Comparison of ENCODE assay signal across 22 cellular contexts in genomic region chr10:130986828-130987227, GRCh38.
"Had no signal": no experiment of that assay in that cellular context is flagged by ENCODE, and none has a peak within 500 bp of the region (broad histone marks: within the 10 kb centered on the region; RNA-seq: fewer than 3 reads in every experiment).

No MANE protein-coding gene starts in this region.

- H3K36me3 Mint-ChIP-seq: activated naive CD8-positive, alpha-beta T cell; brain had no signal

- H3K4me1 Mint-ChIP-seq: activated T-helper 17 cell treated with anti-CD3 and anti-CD28 coated beads, Interleukin-2, amount 50 U/mL, for 72 hours; central memory CD8-positive, alpha-beta T cell had no signal

- H3K4me3 ChIP-seq: PC-9 had no signal

- H3K27ac Mint-ChIP-seq: activated naive CD4-positive, alpha-beta T cell treated with anti-CD3 and anti-CD28 coated beads for 36 hours; activated naive CD8-positive, alpha-beta T cell; activated T-helper 17 cell treated with anti-CD3 and anti-CD28 coated beads, Interleukin-2, amount 50 U/mL, for 72 hours; T-helper 1 cell treated with Interleukin-12 subunit alpha and Interleukin-12 subunit beta and Interleukin-4 antibody, amounts not matched to agents 30 μg/mL and 1 μg/mL, for 36 hours had no signal

- H3K4me3 Mint-ChIP-seq: activated naive CD4-positive, alpha-beta T cell treated with anti-CD3 and anti-CD28 coated beads for 36 hours; activated naive CD8-positive, alpha-beta T cell; activated T-helper 17 cell treated with anti-CD3 and anti-CD28 coated beads, Interleukin-2, amount 50 U/mL, for 72 hours; brain; central memory CD8-positive, alpha-beta T cell; T-helper 1 cell treated with Interleukin-12 subunit alpha and Interleukin-12 subunit beta and Interleukin-4 antibody, amounts not matched to agents 30 μg/mL and 1 μg/mL, for 36 hours had no signal

- H3K4me2 ChIP-seq: PC-9 had no signal

- H3K27me3 Mint-ChIP-seq: activated naive CD8-positive, alpha-beta T cell; central memory CD8-positive, alpha-beta T cell had no signal

- H3K27ac ChIP-seq: PC-9 had no signal

- DNase-seq: activated CD4-positive, alpha-beta T cell treated with anti-CD3 and anti-CD28 coated beads for 4 hours; activated CD4-positive, alpha-beta T cell treated with anti-CD3 and anti-CD28 coated beads, Interleukin-2, amount 50 U/mL, for 48 hours; activated gamma-delta T cell; activated naive CD4-positive, alpha-beta T cell treated with anti-CD3 and anti-CD28 coated beads for 36 hours; activated T-cell treated with anti-CD3 and anti-CD28 coated beads for 4 hours; activated T-cell treated with anti-CD3 and anti-CD28 coated beads, Interleukin-2, amount 50 U/mL, for 48 hours; amygdala; Kasumi-1; KBM-7; NCI-H1105 treated with DMSO at 0.1 percent for 48 hours; NCI-H187 treated with DMSO at 0.1 percent for 48 hours; NCI-H2081 treated with DMSO at 0.1 percent for 48 hours; NCI-H345; NCI-H510A; NCI-H526 treated with DMSO at 0.1 percent for 48 hours; PC-9; SHP77 treated with DMSO at 0.1 percent for 48 hours had no signal
